1 cellular context compared by ENCODE assay signal in the genomic region with DNA sequence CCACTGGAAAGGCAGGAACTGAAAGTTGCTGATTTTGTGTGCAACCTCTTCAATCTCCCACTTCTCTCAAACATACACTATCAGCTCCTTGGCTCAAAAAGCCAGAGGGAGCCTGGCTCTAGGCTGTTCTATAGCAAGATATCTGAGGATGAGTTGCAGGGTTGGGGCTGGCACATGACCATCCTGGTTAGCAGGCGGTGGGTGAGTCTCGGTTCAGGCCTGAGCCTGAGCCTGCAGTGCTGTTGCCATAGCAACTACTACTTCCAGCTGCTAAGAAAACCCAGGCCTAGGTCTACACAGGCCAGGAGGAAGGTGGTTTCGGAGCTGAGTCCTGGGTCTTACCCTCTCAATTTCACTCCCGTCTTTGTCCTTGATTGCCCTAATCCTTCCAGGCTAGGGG.
TF ChIP-seq lines count a peak whose summit lies in the region.

No MANE protein-coding gene starts in this region.

TF ChIP-seq in IMR-90, 13 proteins besides CTCF, POLR2A, EP300 and RAD21:
- TF ChIP-seq MXI1 (IDR thresholded peaks at IDR 0.05; ENCODE audit: borderline replicate concordance, low read depth, low read length) (no peak), MAZ (IDR thresholded peaks at IDR 0.05; ENCODE audit: borderline replicate concordance, low read depth, low read length) (no peak), NFE2L2 (IDR thresholded peaks at IDR 0.05; ENCODE audit: low read depth, low read length) (no peak), CHD1 (IDR thresholded peaks at IDR 0.05; ENCODE audit: low read depth, low read length) (no peak), MAFK (IDR thresholded peaks at IDR 0.05; ENCODE audit: low read depth, low read length) (no peak), RCOR1 (IDR thresholded peaks at IDR 0.05; ENCODE audit: insufficient replicate concordance, low read length) (no peak), FOS (IDR thresholded peaks at IDR 0.05; ENCODE audit: low read depth, low read length) (no peak), CEBPB (IDR thresholded peaks at IDR 0.05; ENCODE audit: low read depth, low read length) (no peak), RFX5 (IDR thresholded peaks at IDR 0.05; ENCODE audit: low read depth, low read length) (no peak), SMC3 (IDR thresholded peaks at IDR 0.05; ENCODE audit: low read depth, low read length) (no peak), BHLHE40 (IDR thresholded peaks at IDR 0.05; ENCODE audit: low read depth, low read length) (peak; percentile 37; the same call in 1 of the 2 replicates)
- TF ChIP-seq, protein P1, sequence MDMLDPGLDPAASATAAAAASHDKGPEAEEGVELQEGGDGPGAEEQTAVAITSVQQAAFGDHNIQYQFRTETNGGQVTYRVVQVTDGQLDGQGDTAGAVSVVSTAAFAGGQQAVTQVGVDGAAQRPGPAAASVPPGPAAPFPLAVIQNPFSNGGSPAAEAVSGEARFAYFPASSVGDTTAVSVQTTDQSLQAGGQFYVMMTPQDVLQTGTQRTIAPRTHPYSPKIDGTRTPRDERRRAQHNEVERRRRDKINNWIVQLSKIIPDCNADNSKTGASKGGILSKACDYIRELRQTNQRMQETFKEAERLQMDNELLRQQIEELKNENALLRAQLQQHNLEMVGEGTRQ (IDR thresholded peaks at IDR 0.05; ENCODE audit: low read depth, low read length): peak; percentile 54
- TF ChIP-seq, protein P2, sequence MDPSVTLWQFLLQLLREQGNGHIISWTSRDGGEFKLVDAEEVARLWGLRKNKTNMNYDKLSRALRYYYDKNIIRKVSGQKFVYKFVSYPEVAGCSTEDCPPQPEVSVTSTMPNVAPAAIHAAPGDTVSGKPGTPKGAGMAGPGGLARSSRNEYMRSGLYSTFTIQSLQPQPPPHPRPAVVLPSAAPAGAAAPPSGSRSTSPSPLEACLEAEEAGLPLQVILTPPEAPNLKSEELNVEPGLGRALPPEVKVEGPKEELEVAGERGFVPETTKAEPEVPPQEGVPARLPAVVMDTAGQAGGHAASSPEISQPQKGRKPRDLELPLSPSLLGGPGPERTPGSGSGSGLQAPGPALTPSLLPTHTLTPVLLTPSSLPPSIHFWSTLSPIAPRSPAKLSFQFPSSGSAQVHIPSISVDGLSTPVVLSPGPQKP (IDR thresholded peaks at IDR 0.05; ENCODE audit: borderline replicate concordance, low read depth, low read length): no peak
TF ChIP-seq in IMR-90: peak in this region for 2.
